18 cellular contexts compared by ENCODE assay signal in genomic region chr10:32350811-32351342, GRCh38. TPM values are rescaled to one million over a fixed set of nuclear protein-coding genes. Genes with fewer than 3 reads are reported as not detected.
DNase-seq lines count a peak whose midpoint lies in the region; ATAC-seq, FAIRE-seq and TF ChIP-seq lines count a peak whose summit lies in the region.
"Had no signal": no experiment of that assay in that cellular context is flagged by ENCODE, and none has a peak within 500 bp of the region (broad histone marks: within the 10 kb centered on the region; RNA-seq: fewer than 3 reads in every experiment).

No MANE protein-coding gene starts in this region.

- in situ Hi-C loops in GM12878 (cut with MboI): no loop called here

- no peak overlapping the region for H3K9ac ChIP-seq in GM12878 (ENCODE audit: control insufficient read depth, insufficient read depth, low read length)

- TF ChIP-seq POLR2A in GM12878 (IDR thresholded peaks at IDR 0.05; ENCODE audit: low read depth, low read length) (no peak), adrenal gland (IDR thresholded peaks at IDR 0.05) (no peak)

- no peak overlapping the region for H3K4me3 Mint-ChIP-seq in activated CD4-positive, alpha-beta T cell treated with anti-CD3 and anti-CD28 coated beads, Interleukin-2, amount 10 ng/mL, durations not matched to agents 7 days and 5 days
- no peak overlapping the region for H3K4me3 Mint-ChIP-seq in stimulated activated effector memory CD8-positive, alpha-beta T cell treated with anti-CD3 and anti-CD28 coated beads, Interleukin-12 subunit alpha, Interleukin-12 subunit beta, amount 100 ng/mL, for 72 hours

- peaks cover 39% of the 10 kb centered on the region for H3K36me3 Mint-ChIP-seq in activated CD4-positive, alpha-beta T cell treated with anti-CD3 and anti-CD28 coated beads, Interleukin-2, amount 10 ng/mL, durations not matched to agents 7 days and 5 days (ENCODE audit: low read depth)
- peaks cover 52% of the 10 kb centered on the region for H3K36me3 Mint-ChIP-seq in stimulated activated effector memory CD8-positive, alpha-beta T cell treated with anti-CD3 and anti-CD28 coated beads, Interleukin-12 subunit alpha, Interleukin-12 subunit beta, amount 100 ng/mL, for 72 hours

- intact Hi-C loops in GM12878 (cut with micrococcal nuclease; ENCODE audit: unreplicated experiment) (no loop called here), adrenal gland (cut with DNase I) (no loop called here)

- H3K4me3 ChIP-seq in GM12878: no peak overlapping the region
- no peak overlapping the region for H3K4me3 ChIP-seq in adrenal gland
- H3K4me3 ChIP-seq: cardiac muscle cell had no signal

- no peak for TF ChIP-seq RAD21 in GM12878 (IDR thresholded peaks at IDR 0.05; ENCODE audit: insufficient read depth, low read depth, low read length)

- no peak for FAIRE-seq in GM12878 (lab: Jason Lieb, UNC)
- FAIRE-seq: frontal cortex, H54 had no signal

- no peak for DNase-seq in activated CD4-positive, alpha-beta T cell treated with anti-CD3 and anti-CD28 coated beads, Interleukin-2, amount 10 ng/mL, durations not matched to agents 7 days and 5 days
- DNase-seq in activated CD4-positive, alpha-beta T cell treated with anti-CD3 and anti-CD28 coated beads for 1 hour: no peak
- DNase-seq in NCI-H1092 (lab: John Stamatoyannopoulos, UW) (peak; percentile 20), GM12878 (ENCODE audit: low read depth, low spot score) (no peak), cerebellar nuclear complex (lab: John Stamatoyannopoulos, UW) (no peak), adrenal gland (no peak), NCI-H526 treated with DMSO at 0.1 percent for 48 hours (lab: John Stamatoyannopoulos, UW) (no peak)
- no peak for DNase-seq in stimulated activated effector memory CD8-positive, alpha-beta T cell treated with anti-CD3 and anti-CD28 coated beads, Interleukin-12 subunit alpha, Interleukin-12 subunit beta, amount 100 ng/mL, for 72 hours (ENCODE audit: low spot score in 2 of 2)
- DNase-seq: activated CD4-positive, alpha-beta T cell treated with anti-CD3 and anti-CD28 coated beads, Interleukin-2, amount 50 U/mL, for 48 hours; activated naive CD4-positive, alpha-beta T cell treated with anti-CD3 and anti-CD28 coated beads, Interleukin-2, amount 50 U/mL, for 16 hours; KBM-7; NCI-H187; NCI-H774; occipital lobe; stimulated activated CD4-positive, alpha-beta T cell treated with anti-CD3 and anti-CD28 coated beads, Interleukin-4, amount 100 ng/mL, for 4 hours had no signal

- no TSS peak for BruUV-seq in GM12878 (replicated peaks; lab: Mats Ljungman, UMichigan)

- H3K27me3 Mint-ChIP-seq in activated CD4-positive, alpha-beta T cell treated with anti-CD3 and anti-CD28 coated beads, Interleukin-2, amount 10 ng/mL, durations not matched to agents 7 days and 5 days: no peaks in the 10 kb centered on the region

- H2AFZ ChIP-seq in GM12878 (ENCODE audit: control insufficient read depth, low read depth, low read length): no peak overlapping the region

- H3K9me3 Mint-ChIP-seq in activated CD4-positive, alpha-beta T cell treated with anti-CD3 and anti-CD28 coated beads, Interleukin-2, amount 10 ng/mL, durations not matched to agents 7 days and 5 days: peaks cover 4% of the 10 kb centered on the region
- no peaks in the 10 kb centered on the region for H3K9me3 Mint-ChIP-seq in stimulated activated effector memory CD8-positive, alpha-beta T cell treated with anti-CD3 and anti-CD28 coated beads, Interleukin-12 subunit alpha, Interleukin-12 subunit beta, amount 100 ng/mL, for 72 hours

- no peak for ATAC-seq in GM12878
- ATAC-seq in stimulated activated effector memory CD8-positive, alpha-beta T cell treated with anti-CD3 and anti-CD28 coated beads, Interleukin-12 subunit alpha, Interleukin-12 subunit beta, amount 100 ng/mL, for 72 hours: no peak

- H3K4me1 ChIP-seq in GM12878 (ENCODE audit: control insufficient read depth, insufficient read depth, low read length): peaks cover 15% of the 10 kb centered on the region
- peaks cover 0 to 10% of the 10 kb centered on the region in 2 donors for H3K4me1 ChIP-seq in adrenal gland (replicated peaks in 1 of 2)

- 46% methylated on average over 3 of the region's 3 CpGs for WGBS in GM12878 (ENCODE audit: insufficient coverage, insufficient replicate concordance, low lambda C conversion rate, missing lambda C conversion rate)
- WGBS in adrenal gland, 4 donors: 80 to 88% (median 84%) methylated on average over 3 of the region's 3 CpGs

- POLR2A ChIA-PET in activated CD4-positive, alpha-beta T cell treated with anti-CD3 and anti-CD28 coated beads, Interleukin-2, amount 10 ng/mL, durations not matched to agents 7 days and 5 days (lab: Charles Lee): no interaction called here
- POLR2A ChIA-PET in GM12878 (lab: Charles Lee): interaction anchor here (1.6 kb wide), 1 partner anchor 37 kb away, joined by 3 read pairs; no protein-coding TSS in a partner anchor

- H3K9me3 ChIP-seq in GM12878 (replicated peaks; ENCODE audit: control insufficient read depth, insufficient read depth, low read length) (no peaks in the 10 kb centered on the region), adrenal gland (replicated peaks in 1 of 3) (no peaks in the 10 kb centered on the region)

- H3K4me2 ChIP-seq in GM12878 (ENCODE audit: control insufficient read depth, insufficient read depth): no peak overlapping the region

- no peak for TF ChIP-seq CTCF in GM12878 (IDR thresholded peaks at IDR 0.05 in 2 of 3, conservative IDR thresholded peaks at IDR 0.05 in 1 of 3; ENCODE audit: control insufficient read depth in 2 of 3, extremely low read depth in 1 of 3, insufficient read depth in 1 of 3, low read depth in 3 of 3, low read length in 3 of 3)
- no peak for TF ChIP-seq CTCF in adrenal gland (IDR thresholded peaks at IDR 0.05)

- H3K36me3 ChIP-seq in GM12878 (ENCODE audit: control insufficient read depth in 2 of 2, insufficient read depth in 2 of 2, low read length in 1 of 2): no peaks in the 10 kb centered on the region
- H3K36me3 ChIP-seq in adrenal gland (replicated peaks in 1 of 2): no peaks in the 10 kb centered on the region
- H3K36me3 ChIP-seq: cardiac muscle cell had no signal

- SMC1A ChIA-PET in GM12878 (lab: Charles Lee; ENCODE audit: uncharacterized antibody, unreplicated experiment): interaction anchor here (1.0 to 2.4 kb wide), 3 partner anchors 8 to 28 kb away, joined by 3 to 7 read pairs (median 3); no protein-coding TSS in a partner anchor

- no peaks in the 10 kb centered on the region for H3K27me3 ChIP-seq in GM12878 (replicated peaks in 1 of 2; ENCODE audit: control insufficient read depth in 2 of 2, insufficient read depth in 2 of 2, low read length in 1 of 2)
- no peaks in the 10 kb centered on the region for H3K27me3 ChIP-seq in adrenal gland
- H3K27me3 ChIP-seq: cardiac muscle cell had no signal

- H3K27ac ChIP-seq in GM12878 (ENCODE audit: control insufficient read depth, insufficient read depth): no peak overlapping the region
- no peak overlapping the region for H3K27ac ChIP-seq in adrenal gland
- H3K27ac ChIP-seq: cardiac muscle cell had no signal

- RAD21 ChIA-PET in GM12878 (lab: Charles Lee; ENCODE audit: unreplicated experiment): no interaction called here

- H4K20me1 ChIP-seq in GM12878 (ENCODE audit: control insufficient read depth, insufficient read depth): no peaks in the 10 kb centered on the region

- peak overlapping the region; percentile 58 for H3K27ac Mint-ChIP-seq in activated CD4-positive, alpha-beta T cell treated with anti-CD3 and anti-CD28 coated beads, Interleukin-2, amount 10 ng/mL, durations not matched to agents 7 days and 5 days
- H3K27ac Mint-ChIP-seq in stimulated activated effector memory CD8-positive, alpha-beta T cell treated with anti-CD3 and anti-CD28 coated beads, Interleukin-12 subunit alpha, Interleukin-12 subunit beta, amount 100 ng/mL, for 72 hours: peak overlapping the region; percentile 5

- H3K79me2 ChIP-seq in GM12878 (ENCODE audit: control insufficient read depth, insufficient read depth, low read length): peaks cover 19% of the 10 kb centered on the region

- CTCF ChIA-PET in activated CD4-positive, alpha-beta T cell treated with anti-CD3 and anti-CD28 coated beads, Interleukin-2, amount 10 ng/mL, durations not matched to agents 7 days and 5 days (lab: Charles Lee): no interaction called here
- CTCF ChIA-PET in GM12878 (lab: Yijun Ruan, JAX): interaction anchor here (0.9 to 3.7 kb wide), 3 partner anchors 9 to 26 kb away, joined by 3 to 19 read pairs (median 3); no protein-coding TSS in a partner anchor

- peaks cover 66% of the 10 kb centered on the region for H3K4me1 Mint-ChIP-seq in activated CD4-positive, alpha-beta T cell treated with anti-CD3 and anti-CD28 coated beads, Interleukin-2, amount 10 ng/mL, durations not matched to agents 7 days and 5 days
- H3K4me1 Mint-ChIP-seq in stimulated activated effector memory CD8-positive, alpha-beta T cell treated with anti-CD3 and anti-CD28 coated beads, Interleukin-12 subunit alpha, Interleukin-12 subunit beta, amount 100 ng/mL, for 72 hours: peaks cover 46% of the 10 kb centered on the region

- no peak for TF ChIP-seq EP300 in GM12878 (IDR thresholded peaks at IDR 0.05; ENCODE audit: borderline replicate concordance in 1 of 2, control insufficient read depth in 1 of 2, low read depth in 2 of 2, low read length in 2 of 2)

TF ChIP-seq in GM12878, 131 proteins besides CTCF, POLR2A, EP300 and RAD21:
- TF ChIP-seq HDGF (IDR thresholded peaks at IDR 0.05): no peak
- peak; percentile 60 for TF ChIP-seq MEF2B (IDR thresholded peaks at IDR 0.05; ENCODE audit: partially characterized antibody, poor library complexity, severe bottlenecking)

RNA-seq across cellular contexts. Expression of gene EPC1, which starts 3.9 kb away (rescaled TPM):
- 10 to 100 TPM; 47.6 to 54.2 TPM for total RNA-seq in activated CD4-positive, alpha-beta T cell treated with anti-CD3 and anti-CD28 coated beads, Interleukin-2, amount 10 ng/mL, durations not matched to agents 7 days and 5 days
- 161 and 173 TPM in 2 replicates for total RNA-seq in GM12878 (2013; cell fraction: nucleolus; rRNA removed)
- total RNA-seq in GM12878 (2014; rRNA removed) (19.0 and 23.7 TPM in 2 replicates), GM12878 (2014; rRNA removed; fragmentation: Illumina TruSeq; extraction: Trizol) (19.2 and 19.7 TPM in 2 replicates), GM12878 (2021) (20.4 and 22.1 TPM in 2 replicates), adrenal gland (10 to 100 TPM; 10.9 to 43.6 (median 24.4) TPM)
- 20.9 TPM for polyA plus RNA-seq in GM12878 (2011; ENCODE audit: low read depth)
- polyA plus RNA-seq in GM12878 (2011; rRNA removed) (59.2 and 68.1 TPM in 2 replicates), GM12878 (2014; fragmentation: Illumina TruSeq; extraction: Trizol) (27.8 and 36.2 TPM in 2 replicates), GM12878 (2014; fragmentation: Nextera tagmentation; extraction: Ambion mirVana) (1 to 10 TPM; 6.8 to 7.6 TPM), GM12878 (2014; rRNA removed) (20.7 and 21.5 TPM in 2 replicates), GM12878 (2016; fragmentation: Nextera tagmentation; extraction: Ambion mirVana) (10 to 100 TPM; 15.0 to 15.6 TPM), adrenal gland (10 to 100 TPM; 16.5 to 27.8 (median 19.3) TPM)
- polyA plus RNA-seq in GM12878 (2011; cell fraction: cytosol; rRNA removed): 34.2 and 34.6 TPM in 2 replicates
- 53.3 and 68.6 TPM in 2 replicates for polyA plus RNA-seq in GM12878 (2011; cell fraction: nucleus; rRNA removed)
- polyA plus RNA-seq in GM12878 (2012): 18.8 and 25.4 TPM in 2 replicates
- polyA minus RNA-seq in GM12878 (2011; rRNA and poly(A)+ RNA removed): 90.9 and 130 TPM in 2 replicates
- polyA minus RNA-seq in GM12878 (2011; cell fraction: cytosol; rRNA and poly(A)+ RNA removed): 15.6 and 24.0 TPM in 2 replicates
- 66.1 and 97.8 TPM in 2 replicates for polyA minus RNA-seq in GM12878 (2011; cell fraction: nucleus; rRNA and poly(A)+ RNA removed)
